ENCODE assay signal across 1 cellular context in the genomic region with DNA sequence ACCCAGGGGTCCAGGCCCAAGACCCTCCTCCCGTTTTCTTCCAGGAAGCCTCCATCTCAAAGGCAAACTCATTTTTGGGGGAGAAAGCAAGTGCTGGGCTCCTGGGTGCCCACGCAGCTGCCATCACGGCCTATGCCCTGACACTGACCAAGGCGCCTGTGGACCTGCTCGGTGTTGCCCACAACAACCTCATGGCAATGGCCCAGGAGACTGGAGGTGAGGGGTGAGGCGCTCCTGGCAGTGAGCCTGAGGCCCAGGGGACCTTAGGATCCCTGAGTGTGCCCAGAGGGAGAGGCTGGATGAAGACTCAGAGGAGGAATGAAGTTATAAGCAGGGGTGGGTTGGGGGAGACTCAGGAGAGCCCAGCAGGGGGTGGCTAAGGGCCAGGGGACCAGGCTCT. TPM values are rescaled to one million over a fixed set of nuclear protein-coding genes. Genes with fewer than 3 reads are reported as not detected.
"Had no signal": no experiment of that assay in that cellular context is flagged by ENCODE, and none has a peak within 500 bp of the region (broad histone marks: within the 10 kb centered on the region; RNA-seq: fewer than 3 reads in every experiment).

No MANE protein-coding gene starts in this region.

RNA-seq across cellular contexts. Expression of a gene that starts 14.5 kb away (rescaled TPM):
- polyA plus RNA-seq: naive thymus-derived CD4-positive, alpha-beta T cell had no signal
